In the genomic region with DNA sequence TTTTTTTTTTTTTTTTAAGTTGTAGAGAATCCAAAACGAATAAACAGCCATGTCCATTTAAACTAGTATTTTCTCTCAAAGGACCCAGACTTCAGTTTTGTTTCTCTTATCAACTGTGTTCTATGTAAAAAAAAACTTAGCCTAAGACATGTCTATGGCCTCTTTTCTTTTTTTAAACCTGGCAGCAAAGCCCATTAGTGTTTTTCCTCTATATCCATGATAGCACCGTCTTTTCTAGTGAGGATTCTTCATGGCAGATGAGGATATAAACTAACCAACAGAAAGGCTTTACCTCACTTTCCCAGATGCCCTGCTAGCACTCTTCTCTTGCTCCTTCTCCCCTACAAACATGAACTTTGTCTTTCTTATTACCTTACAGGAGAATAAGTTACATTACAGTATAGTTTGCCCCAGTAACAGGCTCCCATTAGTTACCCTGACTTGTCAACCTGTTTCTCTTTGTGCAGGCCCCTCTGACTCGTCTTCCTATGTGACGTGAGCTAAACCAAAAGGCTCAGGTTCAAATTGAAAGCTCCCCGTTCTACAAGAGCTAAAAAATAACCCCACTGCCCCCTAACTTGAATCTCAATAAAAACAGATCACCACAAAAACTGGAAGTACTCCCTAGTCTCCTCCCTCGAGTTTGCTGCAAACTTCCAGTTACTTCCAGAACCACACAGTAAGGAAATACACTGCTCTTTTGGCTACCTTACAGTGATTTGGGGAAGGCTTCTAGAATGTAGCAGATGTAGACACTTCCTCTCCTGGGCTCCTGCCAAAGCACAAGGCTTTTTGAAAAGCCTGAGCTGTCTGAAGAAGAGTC, we compare ENCODE assay signal across 8 cellular contexts. TPM values are rescaled to one million over a fixed set of nuclear protein-coding genes. Genes with fewer than 3 reads are reported as not detected.
DNase-seq lines count a peak whose midpoint lies in the region; ATAC-seq and TF ChIP-seq lines count a peak whose summit lies in the region.

No MANE protein-coding gene starts in this region.

- TF ChIP-seq CTCF in C4-2B (conservative IDR thresholded peaks at IDR 0.05) = no peak
- no peak for TF ChIP-seq CTCF in colonic mucosa (IDR thresholded peaks at IDR 0.05)
- TF ChIP-seq CTCF in WERI-Rb-1 (IDR thresholded peaks at IDR 0.05; ENCODE audit: low read depth, low read length) = no peak
- TF ChIP-seq CTCF in GM13977 (IDR thresholded peaks at IDR 0.05; ENCODE audit: extremely low read depth, insufficient read depth, missing control alignments) = no peak

- in situ Hi-C loops in GM13977 (cut with MboI; ENCODE audit: low pct_unique_long_range_greater_than_20kb, low sequenced_read_pairs, unreplicated experiment) = no loop called here

- H3K4me1 ChIP-seq in colonic mucosa (peaks cover 3% of the 10 kb centered on the region), mucosa of rectum (ENCODE audit: control insufficient read depth in 2 of 2, insufficient read depth in 2 of 2, low read length in 2 of 2) (no peaks in the 10 kb centered on the region)

- peak overlapping the region in 1 of 2 donors; percentile 9 for H3K9ac ChIP-seq in colonic mucosa (ENCODE audit: low read depth in 2 of 2, low read length in 2 of 2)
- peak overlapping the region in 1 of 2 donors; percentile 13 for H3K9ac ChIP-seq in mucosa of rectum (ENCODE audit: low read depth in 1 of 2, low read length in 2 of 2)

- H3K27ac ChIP-seq in C4-2B (peak overlapping the region; percentile 36; the same call in 1 of the 2 replicates), colonic mucosa (peak overlapping the region; percentile 29), mucosa of rectum (ENCODE audit: low read depth in 2 of 2, low read length in 2 of 2) (peak overlapping the region; percentile 0 to 61), WERI-Rb-1 (no peak overlapping the region)

- intact Hi-C loops in colonic mucosa (cut with DNase I) = no loop called here

- H3K36me3 ChIP-seq in colonic mucosa (peaks cover 4% of the 10 kb centered on the region), mucosa of rectum (ENCODE audit: control insufficient read depth in 2 of 2, insufficient read depth in 2 of 2, low read length in 2 of 2) (peaks cover 0 to 2% of the 10 kb centered on the region in 2 donors), WERI-Rb-1 (peaks cover 11% of the 10 kb centered on the region)

- DNase-seq in NOMO-1 treated with DMSO at 0.1 percent for 48 hours (lab: John Stamatoyannopoulos, UW; ENCODE audit: unreplicated experiment) (peak; percentile 64), colonic mucosa (peak; percentile 62), WERI-Rb-1 (no peak), ureter (ENCODE audit: low spot score) (no peak), GM13977 (ENCODE audit: low spot score) (no peak)

- ATAC-seq in HG02588 (IDR thresholded peaks at IDR 0.05; ENCODE audit: unreplicated experiment) = no peak

- H3K9me3 ChIP-seq in colonic mucosa (no peaks in the 10 kb centered on the region), mucosa of rectum (ENCODE audit: control insufficient read depth in 2 of 2, low read length in 2 of 2) (no peaks in the 10 kb centered on the region), WERI-Rb-1 (ENCODE audit: severe bottlenecking) (no peaks in the 10 kb centered on the region)

- no peaks in the 10 kb centered on the region for H3K27me3 ChIP-seq in colonic mucosa
- no peaks in the 10 kb centered on the region for H3K27me3 ChIP-seq in mucosa of rectum (ENCODE audit: control insufficient read depth in 2 of 2, insufficient read depth in 2 of 2, low read length in 2 of 2)
- H3K27me3 ChIP-seq in WERI-Rb-1 (ENCODE audit: insufficient read depth, low read depth, severe bottlenecking) = no peaks in the 10 kb centered on the region

- H3K4me3 ChIP-seq in colonic mucosa (no peak overlapping the region), mucosa of rectum (ENCODE audit: low read length in 2 of 2) (peak overlapping the region in 1 of 2 donors; percentile 14), WERI-Rb-1 (ENCODE audit: low read depth, low read length) (no peak overlapping the region)

RNA-seq across cellular contexts. Expression of gene P4HA1, which starts 20.1 kb away (rescaled TPM):
- 10 to 100 TPM; 31.4 to 85.1 TPM for total RNA-seq in colonic mucosa
- total RNA-seq in ureter = 25.0 TPM

RNA-seq across cellular contexts. Expression of gene NUDT13, which starts 33.7 kb away (rescaled TPM):
- total RNA-seq in colonic mucosa = 1 to 10 TPM; 1.8 to 1.9 TPM
- total RNA-seq in ureter = 2.5 TPM

Comparison
In these comparisons a context has a peak if more than half of its experiments do, and no peak if none do; other contexts are left out.
1. DNase-seq: peak in NOMO-1 treated with DMSO at 0.1 percent for 48 hours (single experiment) and colonic mucosa (single experiment); none in WERI-Rb-1 (single experiment), ureter (single experiment) and GM13977 (single experiment).